ENCODE assay signal across 19 cellular contexts in genomic region chr10:20084451-20084850, GRCh38.
DNase-seq lines count a peak whose midpoint lies in the region; ATAC-seq and TF ChIP-seq lines count a peak whose summit lies in the region.
"Had no signal": no experiment of that assay in that cellular context is flagged by ENCODE, and none has a peak within 500 bp of the region (broad histone marks: within the 10 kb centered on the region; RNA-seq: fewer than 3 reads in every experiment).

No MANE protein-coding gene starts in this region.

- peaks cover 15% of the 10 kb centered on the region for H3K4me1 Mint-ChIP-seq in nephron progenitor cell
- H3K4me1 Mint-ChIP-seq in natural killer cell treated with Interleukin-12 subunit alpha and Interleukin-12 subunit beta and Interleukin-15 and Interleukin-18, amount 100 ng/mL, for 72 hours (ENCODE audit: low read depth in 2 of 2), result peaks cover 0 to 14% of the 10 kb centered on the region in 2 donors

- H3K27me3 ChIP-seq in MM.1S (replicated peaks; ENCODE audit: insufficient read depth, low read length), result no peaks in the 10 kb centered on the region
- no peaks in the 10 kb centered on the region for H3K27me3 ChIP-seq in mesenchymal stem cell (ENCODE audit: control insufficient read depth in 1 of 2, insufficient read depth in 1 of 2, low read length in 2 of 2)
- H3K27me3 ChIP-seq: BE2C had no signal

- H3K27ac Mint-ChIP-seq in nephron progenitor cell, result peak overlapping the region; percentile 64
- H3K27ac Mint-ChIP-seq in natural killer cell treated with Interleukin-12 subunit alpha and Interleukin-12 subunit beta and Interleukin-15 and Interleukin-18, amount 100 ng/mL, for 72 hours, result no peak overlapping the region
- H3K27ac Mint-ChIP-seq: CD4-positive, alpha-beta T cell; HFFc6 had no signal

- peak overlapping the region; percentile 58; the same call in 1 of the 2 replicates for H3K27ac ChIP-seq in MM.1S (ENCODE audit: low read length)
- H3K27ac ChIP-seq in mesenchymal stem cell (ENCODE audit: low read length, poor library complexity, severe bottlenecking), result no peak overlapping the region
- H3K27ac ChIP-seq: HL-60 had no signal

- peaks cover 8% of the 10 kb centered on the region for H3K9me3 Mint-ChIP-seq in nephron progenitor cell
- H3K9me3 Mint-ChIP-seq in natural killer cell treated with Interleukin-12 subunit alpha and Interleukin-12 subunit beta and Interleukin-15 and Interleukin-18, amount 100 ng/mL, for 72 hours, result peaks cover 3% of the 10 kb centered on the region

- H4K8ac ChIP-seq in mesenchymal stem cell (ENCODE audit: low read length), result peak overlapping the region; percentile 14

- H3K4me1 ChIP-seq in MM.1S (ENCODE audit: low read length), result peaks cover 12% of the 10 kb centered on the region; the same call in 1 of the 2 replicates
- H3K4me1 ChIP-seq in mesenchymal stem cell (ENCODE audit: control insufficient read depth, insufficient read depth, low read depth, low read length), result no peaks in the 10 kb centered on the region
- H3K4me1 ChIP-seq: BE2C, Caco-2 had no signal

- H2BK5ac ChIP-seq in mesenchymal stem cell (ENCODE audit: low read depth, low read length, poor library complexity, severe bottlenecking), result no peak overlapping the region

- H3K79me2 ChIP-seq in MM.1S (ENCODE audit: low read length), result no peaks in the 10 kb centered on the region

- no peak overlapping the region for H3K4ac ChIP-seq in mesenchymal stem cell (ENCODE audit: low read depth in 1 of 2, low read length in 2 of 2)

- no peak overlapping the region for H2AFZ ChIP-seq in MM.1S (ENCODE audit: low read length)
- no peak overlapping the region for H2AFZ ChIP-seq in mesenchymal stem cell (ENCODE audit: low read depth, low read length)

- H2AK5ac ChIP-seq in mesenchymal stem cell (ENCODE audit: low read length, severe bottlenecking), result no peak overlapping the region

- no peak for ATAC-seq in natural killer cell treated with Interleukin-12 subunit alpha and Interleukin-12 subunit beta and Interleukin-15 and Interleukin-18, amount 100 ng/mL, for 72 hours
- ATAC-seq: HCT116 had no signal

- H4K91ac ChIP-seq in mesenchymal stem cell (ENCODE audit: low read length), result no peak overlapping the region

- H3K27me3 Mint-ChIP-seq in nephron progenitor cell (ENCODE audit: low read depth, poor library complexity), result peaks cover 3% of the 10 kb centered on the region
- H3K27me3 Mint-ChIP-seq in natural killer cell treated with Interleukin-12 subunit alpha and Interleukin-12 subunit beta and Interleukin-15 and Interleukin-18, amount 100 ng/mL, for 72 hours, result peaks cover 0 to 2% of the 10 kb centered on the region in 2 donors
- H3K27me3 Mint-ChIP-seq: CD4-positive, alpha-beta T cell had no signal

- H2BK120ac ChIP-seq in mesenchymal stem cell (ENCODE audit: low read depth, low read length), result no peak overlapping the region

- no peaks in the 10 kb centered on the region for H3K36me3 ChIP-seq in MM.1S (replicated peaks; ENCODE audit: insufficient read depth, low read length)
- no peaks in the 10 kb centered on the region for H3K36me3 ChIP-seq in mesenchymal stem cell (ENCODE audit: control insufficient read depth in 1 of 2, insufficient read depth in 2 of 2, low read depth in 1 of 2, low read length in 2 of 2)
- H3K36me3 ChIP-seq: BE2C had no signal

- no peak overlapping the region for H3K4me3 ChIP-seq in MM.1S (ENCODE audit: low read length)
- no peak overlapping the region for H3K4me3 ChIP-seq in mesenchymal stem cell (ENCODE audit: insufficient read depth in 1 of 2, low read depth in 1 of 2, low read length in 2 of 2)

- H3K4me3 Mint-ChIP-seq in nephron progenitor cell, result no peak overlapping the region
- no peak overlapping the region for H3K4me3 Mint-ChIP-seq in natural killer cell treated with Interleukin-12 subunit alpha and Interleukin-12 subunit beta and Interleukin-15 and Interleukin-18, amount 100 ng/mL, for 72 hours
- H3K4me3 Mint-ChIP-seq: CD4-positive, alpha-beta T cell; HFFc6 had no signal

- H3K9me3 ChIP-seq in MM.1S (replicated peaks; ENCODE audit: insufficient read depth, low read length), result no peaks in the 10 kb centered on the region
- peaks cover 5% of the 10 kb centered on the region for H3K9me3 ChIP-seq in mesenchymal stem cell (ENCODE audit: control insufficient read depth, low read length)
- H3K9me3 ChIP-seq: BE2C, Caco-2 had no signal

- peak overlapping the region; percentile 42; the same call in 1 of the 2 replicates for H3K4me2 ChIP-seq in MM.1S (ENCODE audit: low read depth, low read length)
- no peak overlapping the region for H3K4me2 ChIP-seq in mesenchymal stem cell (ENCODE audit: low read length, poor library complexity, severe bottlenecking)

- H3K9ac ChIP-seq in MM.1S (ENCODE audit: low read length) (no peak overlapping the region), mesenchymal stem cell (ENCODE audit: low read length) (no peak overlapping the region)

- no peaks in the 10 kb centered on the region for H4K20me1 ChIP-seq in MM.1S (ENCODE audit: insufficient read depth, low read length)

- H3F3A ChIP-seq in MM.1S (ENCODE audit: insufficient read depth, low read length), result peaks cover 4% of the 10 kb centered on the region; the same call in 1 of the 2 replicates

- H3K14ac ChIP-seq in mesenchymal stem cell (ENCODE audit: low read length in 2 of 2), result no peak overlapping the region

- peaks cover 21% of the 10 kb centered on the region for H3K36me3 Mint-ChIP-seq in nephron progenitor cell (ENCODE audit: low read depth)
- peaks cover 4% of the 10 kb centered on the region for H3K36me3 Mint-ChIP-seq in natural killer cell treated with Interleukin-12 subunit alpha and Interleukin-12 subunit beta and Interleukin-15 and Interleukin-18, amount 100 ng/mL, for 72 hours

- no peaks in the 10 kb centered on the region for H3K9me2 ChIP-seq in MM.1S (replicated peaks; ENCODE audit: insufficient read depth, low read length)

- no peak overlapping the region for H3K18ac ChIP-seq in mesenchymal stem cell (ENCODE audit: low read depth in 1 of 2, low read length in 2 of 2)

- H2BK12ac ChIP-seq in mesenchymal stem cell (ENCODE audit: low read length in 2 of 2), result no peak overlapping the region

- no peak overlapping the region for H3K23ac ChIP-seq in mesenchymal stem cell (ENCODE audit: low read length in 2 of 2)

- DNase-seq in MM.1S (no peak), mesenchymal stem cell (no peak), nephron progenitor cell (no peak)
- DNase-seq in effector CD8-positive, alpha-beta T cell (lab: John Stamatoyannopoulos, UW), result no peak
- DNase-seq in natural killer cell treated with Interleukin-12 subunit alpha and Interleukin-12 subunit beta and Interleukin-15 and Interleukin-18, amount 100 ng/mL, for 72 hours (ENCODE audit: low spot score), result no peak
- DNase-seq in stimulated activated CD4-positive, alpha-beta T cell treated with anti-CD3 and anti-CD28 coated beads, Interleukin-4, amount 100 ng/mL, for 1 hour, result no peak
- DNase-seq: ACHN; BE2C; C1 segment of cervical spinal cord; Caco-2; CD4-positive, alpha-beta T cell; DMS153; DMS79; GDM1; GOT3; H7; HFFc6 had no signal

- 100% methylated on average over 2 of the region's 2 CpGs for WGBS in mesenchymal stem cell

- no peak overlapping the region for H2BK15ac ChIP-seq in mesenchymal stem cell (ENCODE audit: low read depth, poor library complexity, severe bottlenecking)

- H3K79me1 ChIP-seq in mesenchymal stem cell (replicated peaks; ENCODE audit: low read length, poor library complexity, severe bottlenecking), result no peaks in the 10 kb centered on the region

- TF ChIP-seq CTCF in MM.1S (IDR thresholded peaks at IDR 0.05; ENCODE audit: low read length) (no peak), nephron progenitor cell (IDR thresholded peaks at IDR 0.05) (no peak)
